8 cellular contexts compared by ENCODE assay signal in the genomic region with DNA sequence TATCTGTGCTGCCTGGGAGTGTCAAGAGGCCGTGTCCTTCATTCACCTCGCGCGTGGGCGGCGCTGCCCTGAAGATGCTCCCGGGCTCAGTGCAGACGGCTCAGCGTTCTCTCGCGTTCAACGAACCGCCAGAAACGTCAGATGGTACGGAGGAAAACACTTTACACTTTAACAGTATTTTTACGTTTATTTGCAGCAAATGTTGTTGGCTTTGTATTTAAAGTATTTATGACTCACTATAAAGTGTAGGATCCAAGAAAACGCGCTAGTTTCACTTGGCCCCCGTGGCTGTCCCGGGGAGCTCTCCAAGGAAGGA. TPM values are rescaled to one million over a fixed set of nuclear protein-coding genes. Genes with fewer than 3 reads are reported as not detected.
DNase-seq lines count a peak whose midpoint lies in the region; ATAC-seq and TF ChIP-seq lines count a peak whose summit lies in the region.

No MANE protein-coding gene starts in this region.

- no peak for TF ChIP-seq RAD21 in liver (IDR thresholded peaks at IDR 0.05)

- H3K36me3 ChIP-seq in liver (ENCODE audit: control insufficient read depth in 4 of 4, insufficient read depth in 3 of 4, low read depth in 1 of 4, low read length in 3 of 4), result peaks cover 0 to 3% (median under 1%) of the 10 kb centered on the region in 4 donors

- peak; percentile 19 for ATAC-seq in GM19025 (IDR thresholded peaks at IDR 0.05; ENCODE audit: low read depth, unreplicated experiment)

- H3K9ac ChIP-seq in liver (ENCODE audit: low read depth in 1 of 2, low read length in 2 of 2), result peak overlapping the region; percentile 77 to 93

- H3K9me3 ChIP-seq in liver (ENCODE audit: control insufficient read depth in 4 of 4, low read length in 3 of 4), result no peaks in the 10 kb centered on the region

- TF ChIP-seq CTCF in liver (IDR thresholded peaks at IDR 0.05; ENCODE audit: low read depth, low read length, missing input control), result no peak

- H3K4me3 ChIP-seq in liver (ENCODE audit: low read depth in 1 of 3, low read length in 3 of 3), result peak overlapping the region in 1 of 3 donors; percentile 97

- DNase-seq in Kasumi-1 (lab: John Stamatoyannopoulos, UW) (peak; percentile 18 to 21), hippocampal formation (lab: John Stamatoyannopoulos, UW) (no peak), NCI-H128 (lab: John Stamatoyannopoulos, UW; ENCODE audit: unreplicated experiment) (no peak)
- DNase-seq in activated CD4-positive, CD25-positive, alpha-beta regulatory T cell treated with anti-CD3 and anti-CD28 coated beads, Interleukin-2, amount 50 U/mL, for 16 hours (ENCODE audit: low read depth, low spot score), result peak; percentile 47
- DNase-seq in central memory CD4-positive, alpha-beta T cell, result peak; percentile 57
- peak; percentile 30 for DNase-seq in stimulated activated CD8-positive, alpha-beta memory T cell treated with anti-CD3 and anti-CD28 coated beads, Interleukin-12 subunit alpha, Interleukin-12 subunit beta, amount 100 ng/mL, for 24 hours (ENCODE audit: extremely low read depth)

- peaks cover 3 to 16% (median 7%) of the 10 kb centered on the region in 4 donors for H3K4me1 ChIP-seq in liver (ENCODE audit: control insufficient read depth in 4 of 4, insufficient read depth in 4 of 4, low read length in 3 of 4)

- WGBS in liver, result under 1% methylated on average over 20 of the region's 20 CpGs

- peak overlapping the region; percentile 91 to 99 for H3K27ac ChIP-seq in liver (ENCODE audit: low read depth in 1 of 2, low read length in 2 of 2)

- no peaks in the 10 kb centered on the region for H3K27me3 ChIP-seq in liver (ENCODE audit: control insufficient read depth in 4 of 4, insufficient read depth in 4 of 4, low read length in 3 of 4)

TF ChIP-seq in liver, 16 proteins besides CTCF, POLR2A, EP300 and RAD21:
- no peak for TF ChIP-seq FOXA2 (IDR thresholded peaks at IDR 0.05)
- peak; percentile 80 to 96 for TF ChIP-seq EGR1 (IDR thresholded peaks at IDR 0.05; ENCODE audit: low read depth in 2 of 2)
- TF ChIP-seq NR2F2 (IDR thresholded peaks at IDR 0.05), result peak; percentile 42
- peak; percentile 60 to 93 for TF ChIP-seq RXRA (IDR thresholded peaks at IDR 0.05)
- TF ChIP-seq FOXA1 (IDR thresholded peaks at IDR 0.05), result no peak
- TF ChIP-seq SP1 (IDR thresholded peaks at IDR 0.05), result no peak

RNA-seq across cellular contexts. Expression of a gene that starts 0.5 kb away (rescaled TPM):
- total RNA-seq in liver, result 10 to 100 TPM; 32.4 to 46.0 TPM
- polyA plus RNA-seq in liver, result 10 to 100 TPM in 1 of 2 donors, 1 to 10 TPM in 1; 4.7 to 11.7 TPM

Comparison
In these comparisons a context has a peak if more than half of its experiments do, and no peak if none do; other contexts are left out.
1. DNase-seq: peak in Kasumi-1 (2 of 2), activated CD4-positive, CD25-positive, alpha-beta regulatory T cell treated with anti-CD3 and anti-CD28 coated beads, Interleukin-2, amount 50 U/mL, for 16 hours (single experiment), central memory CD4-positive, alpha-beta T cell (single experiment) and stimulated activated CD8-positive, alpha-beta memory T cell treated with anti-CD3 and anti-CD28 coated beads, Interleukin-12 subunit alpha, Interleukin-12 subunit beta, amount 100 ng/mL, for 24 hours (single experiment); none in hippocampal formation (0 of 2) and NCI-H128 (single experiment).